18 cellular contexts compared by ENCODE assay signal in the genomic region with DNA sequence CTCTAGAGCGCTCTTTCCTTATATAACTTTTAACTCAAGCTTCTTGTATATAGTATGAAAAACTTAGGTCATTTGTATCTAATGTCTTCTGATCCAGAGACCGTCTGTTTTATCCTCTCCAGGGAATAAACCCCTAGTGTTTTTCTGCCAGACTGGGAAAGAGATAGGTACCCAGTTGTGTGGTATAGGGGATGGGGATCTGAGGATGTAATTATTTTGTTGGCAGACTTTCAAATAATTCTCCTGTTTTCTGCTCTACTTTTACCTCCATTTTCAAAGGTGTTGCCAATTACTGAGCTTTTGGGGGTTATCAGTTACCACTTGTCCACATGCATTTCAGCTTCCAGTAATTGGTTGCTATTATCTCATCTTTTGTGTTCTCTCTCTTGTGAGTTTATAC.
"Had no signal": no experiment of that assay in that cellular context is flagged by ENCODE, and none has a peak within 500 bp of the region (broad histone marks: within the 10 kb centered on the region; RNA-seq: fewer than 3 reads in every experiment).

No MANE protein-coding gene starts in this region.

- H3K4me3 Mint-ChIP-seq: dendritic cell treated with granulocyte-macrophage colony-stimulating factor and Interleukin-4, amounts not matched to agents 40 ng/mL and 50 ng/mL, for 4 days; effector memory CD8-positive, alpha-beta T cell; nephron progenitor cell had no signal

- FAIRE-seq: astrocyte, bronchial epithelial cell, islet of Langerhans had no signal

- H3K9me3 Mint-ChIP-seq: dendritic cell treated with granulocyte-macrophage colony-stimulating factor and Interleukin-4, amounts not matched to agents 40 ng/mL and 50 ng/mL, for 4 days; effector memory CD8-positive, alpha-beta T cell; nephron progenitor cell had no signal

- H3K27ac Mint-ChIP-seq: dendritic cell treated with granulocyte-macrophage colony-stimulating factor and Interleukin-4, amounts not matched to agents 40 ng/mL and 50 ng/mL, for 4 days; effector memory CD8-positive, alpha-beta T cell; nephron progenitor cell; progenitor cell of endocrine pancreas had no signal

- DNase-seq: activated CD4-positive, alpha-beta T cell treated with anti-CD3 and anti-CD28 coated beads, Interleukin-2, amount 50 U/mL, for 48 hours; activated naive CD4-positive, alpha-beta T cell treated with anti-CD3 and anti-CD28 coated beads, Interleukin-2, amount 50 U/mL, for 16 hours; effector memory CD8-positive, alpha-beta T cell; gastrocnemius medialis; left colon; lower lobe of right lung; nephron progenitor cell; occipital lobe; right cardiac atrium; stimulated activated CD4-positive, alpha-beta T cell treated with anti-CD3 and anti-CD28 coated beads, Interleukin-15, amount 100 ng/mL, for 24 hours; stimulated activated CD4-positive, alpha-beta T cell treated with anti-CD3 and anti-CD28 coated beads, Interleukin-4, amount 100 ng/mL, for 24 hours; stimulated activated naive CD4-positive, alpha-beta T cell treated with Interleukin-2 at 50 U/mL for 16 hours; trophoblast cell had no signal

- H3K4me1 Mint-ChIP-seq: nephron progenitor cell had no signal

- H3K27me3 Mint-ChIP-seq: dendritic cell treated with granulocyte-macrophage colony-stimulating factor and Interleukin-4, amounts not matched to agents 40 ng/mL and 50 ng/mL, for 4 days; effector memory CD8-positive, alpha-beta T cell; progenitor cell of endocrine pancreas had no signal

- ATAC-seq: effector memory CD8-positive, alpha-beta T cell; gastrocnemius medialis; left colon; lower lobe of right lung; right cardiac atrium had no signal
